ENCODE assay signal across 8 cellular contexts in genomic region chr12:120438495-120439198, GRCh38. TPM values are rescaled to one million over a fixed set of nuclear protein-coding genes. Genes with fewer than 3 reads are reported as not detected.
DNase-seq lines count a peak whose midpoint lies in the region; TF ChIP-seq lines count a peak whose summit lies in the region.

No MANE protein-coding gene starts in this region.

- H3F3A ChIP-seq in GM23248 (ENCODE audit: insufficient read depth) = peaks cover 20% of the 10 kb centered on the region; the same call in 1 of the 2 replicates
- peaks cover 30% of the 10 kb centered on the region for H3F3A ChIP-seq in SK-N-SH (replicated peaks; ENCODE audit: insufficient read depth)

- H3K36me3 ChIP-seq in GM23248 (ENCODE audit: low read depth) = peaks cover 15% of the 10 kb centered on the region
- H3K36me3 ChIP-seq in SK-N-SH (replicated peaks in 1 of 2; ENCODE audit: control insufficient read depth in 1 of 2, insufficient read depth in 2 of 2, low read length in 1 of 2) = peaks cover 6 to 34% of the 10 kb centered on the region in 2 experiments
- peaks cover 0 to 36% (median 15%) of the 10 kb centered on the region in 4 donors for H3K36me3 ChIP-seq in sigmoid colon

- peak overlapping the region; percentile 75 for H3K9ac ChIP-seq in GM23248
- H3K9ac ChIP-seq in SK-N-SH = peak overlapping the region; percentile 70

- POLR2A ChIA-PET in SK-N-SH (lab: Yijun Ruan, JAX) = interaction anchor here (1.1 kb wide), 1 partner anchor 58 kb away, joined by 3 read pairs; the partner anchor contains the start of gene DYNLL1

- TF ChIP-seq CTCF in SK-N-SH (IDR thresholded peaks at IDR 0.05) (no peak), foreskin fibroblast (IDR thresholded peaks at IDR 0.05; ENCODE audit: low read depth, low read length) (no peak), sigmoid colon (IDR thresholded peaks at IDR 0.05) (no peak)

- H3K4me1 ChIP-seq in GM23248 (ENCODE audit: insufficient read depth) (peaks cover 18% of the 10 kb centered on the region), SK-N-SH (ENCODE audit: control insufficient read depth in 1 of 2, insufficient read depth in 2 of 2, low read depth in 1 of 2, low read length in 1 of 2) (peaks cover 0 to 11% of the 10 kb centered on the region in 2 experiments; a peak in 2 of 4 replicates), sigmoid colon (peaks cover 0 to 26% (median 19%) of the 10 kb centered on the region in 4 donors)

- H3K9me3 ChIP-seq in GM23248 (ENCODE audit: low read depth) (no peaks in the 10 kb centered on the region), SK-N-SH (no peaks in the 10 kb centered on the region), sigmoid colon (no peaks in the 10 kb centered on the region)

- DNase-seq in GM23248 = peak; percentile 15
- no peak for DNase-seq in SK-N-SH
- DNase-seq in foreskin fibroblast = no peak
- DNase-seq in sigmoid colon = no peak
- DNase-seq in NCI-H446 treated with DMSO at 0.1 percent for 48 hours (lab: John Stamatoyannopoulos, UW) = no peak
- DNase-seq in stimulated activated CD4-positive, alpha-beta T cell treated with anti-CD3 and anti-CD28 coated beads, Interleukin-4, amount 100 ng/mL, for 24 hours = no peak
- no peak for DNase-seq in stimulated activated CD4-positive, alpha-beta T cell treated with anti-CD3 and anti-CD28 coated beads, Interleukin-4, amount 100 ng/mL, for 4 hours
- DNase-seq in NCI-H2081 treated with DMSO at 0.1 percent for 48 hours (lab: John Stamatoyannopoulos, UW) = no peak

- TF ChIP-seq EP300 in SK-N-SH (IDR thresholded peaks at IDR 0.05; ENCODE audit: borderline replicate concordance in 1 of 2, low read depth in 1 of 2, low read length in 1 of 2) = no peak
- TF ChIP-seq EP300 in sigmoid colon (IDR thresholded peaks at IDR 0.05) = no peak

- intact Hi-C loops in sigmoid colon (cut with DNase I) = loop anchor here (2.0 to 10.0 kb wide), 3 partner anchors 30 to 276 kb away; partner anchors contain the start of genes RNF10, SRSF9 and UNC119B

- H3K27ac ChIP-seq in GM23248 (no peak overlapping the region), SK-N-SH (ENCODE audit: low read depth in 2 of 2, low read length in 1 of 2) (peak overlapping the region; percentile 58 to 62; a peak in 2 of 4 replicates), sigmoid colon (peak overlapping the region; percentile 82 to 92 (median 86))

- no peak for TF ChIP-seq RAD21 in SK-N-SH (IDR thresholded peaks at IDR 0.05; ENCODE audit: low read length)

- in situ Hi-C loops in GM23248 (cut with MboI) = no loop called here

- no peak for TF ChIP-seq POLR2A in sigmoid colon (IDR thresholded peaks at IDR 0.05)

- H3K4me3 ChIP-seq in GM23248 = peak overlapping the region; percentile 78
- H3K4me3 ChIP-seq in SK-N-SH (ENCODE audit: low read depth in 2 of 2, low read length in 1 of 2) = peak overlapping the region; percentile 70 to 93
- peak overlapping the region; percentile 81 to 94 for H3K4me3 ChIP-seq in foreskin fibroblast (ENCODE audit: low read depth in 1 of 2, low read length in 2 of 2)
- peak overlapping the region; percentile 68 to 87 (median 74) for H3K4me3 ChIP-seq in sigmoid colon

- H3K27me3 ChIP-seq in GM23248 (replicated peaks; ENCODE audit: insufficient read depth) = no peaks in the 10 kb centered on the region
- H3K27me3 ChIP-seq in SK-N-SH (ENCODE audit: insufficient read depth) = no peaks in the 10 kb centered on the region
- H3K27me3 ChIP-seq in sigmoid colon = no peaks in the 10 kb centered on the region

- peak overlapping the region; percentile 65 for H3K4me2 ChIP-seq in GM23248 (ENCODE audit: unreplicated experiment)
- peak overlapping the region; percentile 74 for H3K4me2 ChIP-seq in SK-N-SH

- H4K20me1 ChIP-seq in GM23248 (ENCODE audit: insufficient read depth) (no peaks in the 10 kb centered on the region), SK-N-SH (ENCODE audit: insufficient read depth) (peaks cover 10% of the 10 kb centered on the region)

- no peaks in the 10 kb centered on the region for H3K9me2 ChIP-seq in GM23248 (ENCODE audit: insufficient read depth)
- no peaks in the 10 kb centered on the region for H3K9me2 ChIP-seq in SK-N-SH

- H3K79me2 ChIP-seq in GM23248 (ENCODE audit: insufficient read depth) = peaks cover 56% of the 10 kb centered on the region
- peaks cover 54% of the 10 kb centered on the region for H3K79me2 ChIP-seq in SK-N-SH (ENCODE audit: insufficient read depth)

- 44% methylated on average over 17 of the region's 17 CpGs for WGBS in GM23248 (ENCODE audit: low coverage in 1 of 2, low lambda C conversion rate in 2 of 2, missing lambda C conversion rate in 2 of 2), 2 experiments
- WGBS in SK-N-SH (ENCODE audit: low lambda C conversion rate) = 38% methylated on average over 17 of the region's 17 CpGs
- 15 to 37% methylated on average over 17 of the region's 17 CpGs for WGBS in sigmoid colon, 2 donors

- CTCF ChIA-PET in SK-N-SH (lab: Yijun Ruan, JAX) = interaction anchor here (0.6 to 2.6 kb wide), 13 partner anchors 9 to 145 kb away, joined by 3 to 10 read pairs (median 4); partner anchors contain the start of gene SRSF9

- H2AFZ ChIP-seq in GM23248 (peak overlapping the region; percentile 99), SK-N-SH (ENCODE audit: low read depth) (peak overlapping the region; percentile 50; the same call in 1 of the 2 replicates)

TF ChIP-seq in SK-N-SH, 30 proteins besides CTCF, POLR2A, EP300 and RAD21:
- no peak for TF ChIP-seq RFX5 (IDR thresholded peaks at IDR 0.05; ENCODE audit: low read length)
- no peak for TF ChIP-seq ELF1 (IDR thresholded peaks at IDR 0.05)
- no peak for TF ChIP-seq RCOR1 (IDR thresholded peaks at IDR 0.05; ENCODE audit: low read length)
- no peak; the same call in 1 of the 2 replicates for TF ChIP-seq MXI1 (IDR thresholded peaks at IDR 0.05; ENCODE audit: low read depth, low read length)
- TF ChIP-seq NRF1 (IDR thresholded peaks at IDR 0.05; ENCODE audit: low read depth, low read length) = no peak
- TF ChIP-seq, protein P1, sequence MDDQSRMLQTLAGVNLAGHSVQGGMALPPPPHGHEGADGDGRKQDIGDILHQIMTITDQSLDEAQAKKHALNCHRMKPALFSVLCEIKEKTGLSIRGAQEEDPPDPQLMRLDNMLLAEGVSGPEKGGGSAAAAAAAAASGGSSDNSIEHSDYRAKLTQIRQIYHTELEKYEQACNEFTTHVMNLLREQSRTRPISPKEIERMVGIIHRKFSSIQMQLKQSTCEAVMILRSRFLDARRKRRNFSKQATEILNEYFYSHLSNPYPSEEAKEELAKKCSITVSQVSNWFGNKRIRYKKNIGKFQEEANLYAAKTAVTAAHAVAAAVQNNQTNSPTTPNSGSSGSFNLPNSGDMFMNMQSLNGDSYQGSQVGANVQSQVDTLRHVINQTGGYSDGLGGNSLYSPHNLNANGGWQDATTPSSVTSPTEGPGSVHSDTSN (IDR thresholded peaks at IDR 0.05) = no peak

RNA-seq across cellular contexts. Expression of gene COX6A1, which starts 0.7 kb away (rescaled TPM):
- 247 and 358 TPM in 2 replicates for total RNA-seq in GM23248 (2014; rRNA removed; shearing (Covaris generic))
- 806 and 824 TPM in 2 replicates for polyA plus RNA-seq in GM23248 (2016; fragmentation: Nextera tagmentation; extraction: Ambion mirVana)
- 1,149 and 1,199 TPM in 2 replicates for polyA plus RNA-seq in SK-N-SH (2012; rRNA removed)
- polyA plus RNA-seq in SK-N-SH (2012; cell fraction: cytosol; rRNA removed) = 571 and 799 TPM in 2 replicates
- polyA plus RNA-seq in SK-N-SH (2012; cell fraction: nucleus; rRNA removed) = 370 and 664 TPM in 2 replicates
- total RNA-seq in sigmoid colon = 100 to 1,000 TPM; 432 to 759 (median 620) TPM
- 1,000 to 10,000 TPM in 1 of 3 donors, 100 to 1,000 TPM in 2; 628 to 1,413 (median 992) TPM for polyA plus RNA-seq in sigmoid colon

RNA-seq across cellular contexts. Expression of gene TRIAP1, which starts 7.5 kb away (rescaled TPM):
- 45.6 and 47.0 TPM in 2 replicates for total RNA-seq in GM23248 (2014; rRNA removed; shearing (Covaris generic))
- polyA plus RNA-seq in GM23248 (2016; fragmentation: Nextera tagmentation; extraction: Ambion mirVana) (68.6 and 70.3 TPM in 2 replicates), SK-N-SH (2012; rRNA removed) (34.1 and 48.2 TPM in 2 replicates), sigmoid colon (10 to 100 TPM; 33.6 to 37.7 (median 34.8) TPM)
- polyA plus RNA-seq in SK-N-SH (2012; cell fraction: cytosol; rRNA removed) = 61.6 and 81.5 TPM in 2 replicates
- 7.6 and 15.6 TPM in 2 replicates for polyA plus RNA-seq in SK-N-SH (2012; cell fraction: nucleus; rRNA removed)
- total RNA-seq in sigmoid colon = 10 to 100 TPM in 3 of 4 donors, 1 to 10 TPM in 1; 8.6 to 14.8 (median 12.4) TPM

RNA-seq across cellular contexts. Expression of gene GATC, which starts 7.6 kb away (rescaled TPM):
- total RNA-seq in GM23248 (2014; rRNA removed; shearing (Covaris generic)) = 15.9 and 17.2 TPM in 2 replicates
- polyA plus RNA-seq in GM23248 (2016; fragmentation: Nextera tagmentation; extraction: Ambion mirVana) = 18.3 and 18.8 TPM in 2 replicates
- polyA plus RNA-seq in SK-N-SH (2012; rRNA removed) = 10.6 and 12.4 TPM in 2 replicates
- 10.9 and 11.4 TPM in 2 replicates for polyA plus RNA-seq in SK-N-SH (2012; cell fraction: cytosol; rRNA removed)
- polyA plus RNA-seq in SK-N-SH (2012; cell fraction: nucleus; rRNA removed) = 19.5 and 24.8 TPM in 2 replicates
- total RNA-seq in sigmoid colon = 10 to 100 TPM; 17.4 to 20.0 (median 19.2) TPM
- 10 to 100 TPM in 2 of 3 donors, 1 to 10 TPM in 1; 8.4 to 15.0 (median 13.0) TPM for polyA plus RNA-seq in sigmoid colon

RNA-seq across cellular contexts. Expression of gene SRSF9, which starts 30.9 kb away (rescaled TPM):
- total RNA-seq in GM23248 (2014; rRNA removed; shearing (Covaris generic)) = 129 and 154 TPM in 2 replicates
- 329 and 345 TPM in 2 replicates for polyA plus RNA-seq in GM23248 (2016; fragmentation: Nextera tagmentation; extraction: Ambion mirVana)
- polyA plus RNA-seq in SK-N-SH (2012; rRNA removed) = 164 and 210 TPM in 2 replicates
- 208 and 246 TPM in 2 replicates for polyA plus RNA-seq in SK-N-SH (2012; cell fraction: cytosol; rRNA removed)
- 124 and 180 TPM in 2 replicates for polyA plus RNA-seq in SK-N-SH (2012; cell fraction: nucleus; rRNA removed)
- 10 to 100 TPM; 41.4 to 55.1 (median 45.2) TPM for total RNA-seq in sigmoid colon
- polyA plus RNA-seq in sigmoid colon = 100 to 1,000 TPM; 136 to 187 (median 158) TPM

RNA-seq across cellular contexts. Expression of gene DYNLL1, which starts 57.3 kb away (rescaled TPM):
- total RNA-seq in GM23248 (2014; rRNA removed; shearing (Covaris generic)) = 301 and 340 TPM in 2 replicates
- polyA plus RNA-seq in GM23248 (2016; fragmentation: Nextera tagmentation; extraction: Ambion mirVana) (778 and 782 TPM in 2 replicates), SK-N-SH (2012; rRNA removed) (596 and 607 TPM in 2 replicates), sigmoid colon (100 to 1,000 TPM; 285 to 942 (median 912) TPM)
- polyA plus RNA-seq in SK-N-SH (2012; cell fraction: cytosol; rRNA removed) = 700 and 718 TPM in 2 replicates
- polyA plus RNA-seq in SK-N-SH (2012; cell fraction: nucleus; rRNA removed) = 172 and 211 TPM in 2 replicates
- 100 to 1,000 TPM; 204 to 254 (median 235) TPM for total RNA-seq in sigmoid colon
